17 cellular contexts compared by ENCODE assay signal in genomic region chr1:54850737-54851136, GRCh38. TPM values are rescaled to one million over a fixed set of nuclear protein-coding genes. Genes with fewer than 3 reads are reported as not detected.
DNase-seq lines count a peak whose midpoint lies in the region; ATAC-seq, FAIRE-seq and TF ChIP-seq lines count a peak whose summit lies in the region.
"Had no signal": no experiment of that assay in that cellular context is flagged by ENCODE, and none has a peak within 500 bp of the region (broad histone marks: within the 10 kb centered on the region; RNA-seq: fewer than 3 reads in every experiment).

No MANE protein-coding gene starts in this region.

- ATAC-seq in HepG2: no peak
- no peak for ATAC-seq in right lobe of liver
- ATAC-seq in aorta (ENCODE audit: low FRiP score): peak; percentile 55
- ATAC-seq in GM23338: no peak
- ATAC-seq in HG03469 (IDR thresholded peaks at IDR 0.05; ENCODE audit: unreplicated experiment): no peak
- ATAC-seq: foreskin keratinocyte had no signal

- peaks cover 40% of the 10 kb centered on the region; the same call in 1 of the 2 replicates for H3F3A ChIP-seq in GM23338 (replicated peaks; ENCODE audit: low read depth)

- no peaks in the 10 kb centered on the region for H3K9me2 ChIP-seq in GM23338 (ENCODE audit: insufficient read depth)

- WGBS in HepG2 (ENCODE audit: low lambda C conversion rate): 96% methylated on average over 9 of the region's 9 CpGs
- 72% methylated on average over 8 of the region's 9 CpGs for WGBS in right lobe of liver (ENCODE audit: insufficient coverage, low coverage, low lambda C conversion rate, missing lambda C conversion rate)
- WGBS in aorta, 2 donors: 76 to 77% methylated on average over 9 of the region's 9 CpGs

- peaks cover 4% of the 10 kb centered on the region for H3K27me3 Mint-ChIP-seq in GM23338 (ENCODE audit: insufficient read depth, low read depth, poor library complexity)

- no peaks in the 10 kb centered on the region for H3K4me1 Mint-ChIP-seq in GM23338
- H3K4me1 Mint-ChIP-seq: H9 had no signal

- TF ChIP-seq POLR2A in HepG2 (IDR thresholded peaks at IDR 0.05; ENCODE audit: insufficient read depth in 1 of 2, low read depth in 2 of 2, low read length in 2 of 2) (peak in 1 of 2 experiments; percentile 45; a peak in 1 of 4 replicates), right lobe of liver (IDR thresholded peaks at IDR 0.05) (no peak)

- TF ChIP-seq CTCF in HepG2 (CRISPR knock-in tag; IDR thresholded peaks at IDR 0.05): no peak
- no peak for TF ChIP-seq CTCF in right lobe of liver (IDR thresholded peaks at IDR 0.05)
- no peak for TF ChIP-seq CTCF in kidney epithelial cell (IDR thresholded peaks at IDR 0.05; ENCODE audit: insufficient read depth, low read length, poor library complexity, severe bottlenecking)
- no peak for TF ChIP-seq CTCF in GM23338 (conservative IDR thresholded peaks at IDR 0.05; ENCODE audit: low read depth in 2 of 2)

- H3K36me3 ChIP-seq in HepG2 (replicated peaks in 1 of 2; ENCODE audit: control insufficient read depth in 1 of 2, insufficient read depth in 2 of 2, low read length in 2 of 2) (peaks cover 55 to 63% of the 10 kb centered on the region in 2 experiments), right lobe of liver (peaks cover 4 to 74% (median 36%) of the 10 kb centered on the region in 4 donors), kidney epithelial cell (ENCODE audit: control insufficient read depth, insufficient read depth, low read length) (peaks cover 9% of the 10 kb centered on the region), aorta (ENCODE audit: control insufficient read depth in 1 of 2, insufficient read depth in 2 of 2, low read length in 1 of 2) (peaks cover 0 to 3% of the 10 kb centered on the region in 2 donors), GM23338 (ENCODE audit: insufficient read depth) (peaks cover 57% of the 10 kb centered on the region)

- TF ChIP-seq EP300 in HepG2 (IDR thresholded peaks at IDR 0.05; ENCODE audit: low read depth in 2 of 2, low read length in 2 of 2) (no peak), HepG2 (CRISPR knock-in tag; IDR thresholded peaks at IDR 0.05; ENCODE audit: borderline replicate concordance) (no peak)

- H3K4me2 ChIP-seq in HepG2 (ENCODE audit: low read depth, low read length) (no peak overlapping the region), GM23338 (no peak overlapping the region)

- H3K9me3 ChIP-seq in HepG2 (ENCODE audit: low read length) (no peaks in the 10 kb centered on the region), right lobe of liver (no peaks in the 10 kb centered on the region), aorta (ENCODE audit: control insufficient read depth, low read length) (no peaks in the 10 kb centered on the region)

- DNase-seq in HepG2 (ENCODE audit: low spot score) (no peak), right lobe of liver (no peak), astrocyte of the hippocampus (ENCODE audit: low read depth, low spot score) (peak; percentile 82), kidney epithelial cell (ENCODE audit: low read depth) (peak; percentile 61), aorta (peak in 1 of 2 donors; percentile 61), GM23338 (ENCODE audit: low spot score) (no peak), NCI-H2196 treated with DMSO at 0.1 percent for 48 hours (lab: John Stamatoyannopoulos, UW; ENCODE audit: unreplicated experiment) (no peak)
- DNase-seq: activated CD8-positive, alpha-beta memory T cell treated with anti-CD3 and anti-CD28 coated beads, Interleukin-2, amount 50 U/mL, for 4 hours; amniotic stem cell; foreskin keratinocyte; H9; NCI-H146; OCI-M1 had no signal

- H3K4me1 ChIP-seq in HepG2 (ENCODE audit: insufficient read depth, low read length): peaks cover 2% of the 10 kb centered on the region
- H3K4me1 ChIP-seq in right lobe of liver: peaks cover 0 to 32% (median 13%) of the 10 kb centered on the region in 4 donors
- no peaks in the 10 kb centered on the region for H3K4me1 ChIP-seq in aorta (ENCODE audit: control insufficient read depth in 1 of 2, insufficient read depth in 2 of 2, low read length in 2 of 2)
- no peaks in the 10 kb centered on the region for H3K4me1 ChIP-seq in GM23338 (ENCODE audit: insufficient read depth)
- H3K4me1 ChIP-seq: foreskin keratinocyte had no signal

- CTCF ChIA-PET in HepG2 (lab: Yijun Ruan, JAX; ENCODE audit: low intra/inter-chr PET ratio, low total read pairs): no interaction called here

- H3K79me2 ChIP-seq in HepG2 (ENCODE audit: insufficient read depth, low read length) (no peaks in the 10 kb centered on the region), GM23338 (replicated peaks; ENCODE audit: insufficient read depth) (no peaks in the 10 kb centered on the region)

- no TSS peak for BruUV-seq in HepG2 (replicated peaks; lab: Mats Ljungman, UMichigan)

- H3K36me3 Mint-ChIP-seq in GM23338 (ENCODE audit: low read depth): peaks cover 76% of the 10 kb centered on the region

- no peak for FAIRE-seq in HepG2 (lab: Jason Lieb, UNC)
- FAIRE-seq: A204.1, urothelium cell line had no signal

- in situ Hi-C loops in HepG2 (cut with HindIII; ENCODE audit: extremely low pct_ligation_motif_present, low pct_unique_long_range_greater_than_20kb): no loop called here

- H4K20me1 ChIP-seq in HepG2 (ENCODE audit: insufficient read depth, low read length): peaks cover 44% of the 10 kb centered on the region
- H4K20me1 ChIP-seq in GM23338 (replicated peaks; ENCODE audit: insufficient read depth): peaks cover 34% of the 10 kb centered on the region

- TF ChIP-seq RAD21 in HepG2 (CRISPR knock-in tag; IDR thresholded peaks at IDR 0.05): no peak

- POLR2A ChIA-PET in HepG2 (lab: Yijun Ruan, JAX): interaction anchor here (0.7 to 6.6 kb wide), 6 partner anchors 8 to 171 kb away, joined by 3 to 52 read pairs (median 16); partner anchors contain the start of gene DHCR24

- no peaks in the 10 kb centered on the region for H3K27me3 ChIP-seq in HepG2 (ENCODE audit: control insufficient read depth in 1 of 2, insufficient read depth in 2 of 2, low read length in 2 of 2)
- H3K27me3 ChIP-seq in right lobe of liver: no peaks in the 10 kb centered on the region
- no peaks in the 10 kb centered on the region for H3K27me3 ChIP-seq in kidney epithelial cell (ENCODE audit: control insufficient read depth, insufficient read depth, low read length)
- H3K27me3 ChIP-seq in aorta (ENCODE audit: control insufficient read depth in 1 of 2, insufficient read depth in 2 of 2, low read length in 1 of 2): no peaks in the 10 kb centered on the region
- H3K27me3 ChIP-seq in GM23338 (ENCODE audit: insufficient read depth): no peaks in the 10 kb centered on the region
- H3K27me3 ChIP-seq: foreskin keratinocyte had no signal

- intact Hi-C loops in HepG2 (cut with micrococcal nuclease; ENCODE audit: unreplicated experiment) (no loop called here), right lobe of liver (cut with DNase I) (no loop called here), aorta (cut with DNase I) (no loop called here)

- H3K27ac ChIP-seq in HepG2 (ENCODE audit: extremely low read length, insufficient read depth, low read length): no peak overlapping the region
- H3K27ac ChIP-seq in right lobe of liver: no peak overlapping the region
- H3K27ac ChIP-seq in aorta (ENCODE audit: low read depth in 1 of 2, low read length in 2 of 2): no peak overlapping the region
- H3K27ac ChIP-seq in GM23338 (ENCODE audit: low read depth): no peak overlapping the region
- H3K27ac ChIP-seq: foreskin keratinocyte had no signal

- H3K27ac Mint-ChIP-seq in GM23338: no peak overlapping the region

- H3K9me3 Mint-ChIP-seq in GM23338: no peaks in the 10 kb centered on the region; the same call in 2 of the 3 replicates
- H3K9me3 Mint-ChIP-seq: H9 had no signal

- no peak overlapping the region for H2AFZ ChIP-seq in HepG2 (ENCODE audit: low read length)
- no peak overlapping the region for H2AFZ ChIP-seq in GM23338

- no peak overlapping the region for H3K9ac ChIP-seq in HepG2 (ENCODE audit: insufficient read depth, low read depth, low read length)

- H3K4me3 ChIP-seq in HepG2 (replicated peaks in 1 of 3; ENCODE audit: insufficient read depth in 1 of 3, low read depth in 2 of 3, low read length in 3 of 3) (no peak overlapping the region), right lobe of liver (no peak overlapping the region), kidney epithelial cell (ENCODE audit: low read depth, low read length) (no peak overlapping the region), aorta (ENCODE audit: low read length in 2 of 2) (no peak overlapping the region), GM23338 (no peak overlapping the region)

- H3K4me3 Mint-ChIP-seq in GM23338: no peak overlapping the region
- H3K4me3 Mint-ChIP-seq: H9 had no signal

RNA-seq across cellular contexts. Expression of gene DHCR24, which starts 36.3 kb away (rescaled TPM):
- total RNA-seq in HepG2 (2016; rRNA removed; fragmentation: Illumina TruSeq; extraction: Trizol) (250 and 448 TPM in 2 replicates), right lobe of liver (1,000 to 10,000 TPM in 1 of 6 experiments, 100 to 1,000 TPM in 5; 319 to 1,976 (median 596) TPM), kidney epithelial cell (128 and 140 TPM in 2 replicates), aorta (10 to 100 TPM; 26.6 to 29.6 TPM)
- 49.9 and 51.0 TPM in 2 replicates for total RNA-seq in HepG2 (2016; cell fraction: cytosol; rRNA removed; fragmentation: Illumina TruSeq; extraction: Trizol; ENCODE audit: low read depth)
- 228 and 439 TPM in 2 replicates for total RNA-seq in HepG2 (2016; cell fraction: insoluble cytoplasmic fraction; rRNA removed; fragmentation: Illumina TruSeq; extraction: Trizol)
- total RNA-seq in HepG2 (2016; cell fraction: membrane; rRNA removed; fragmentation: Illumina TruSeq; extraction: Trizol): 153 and 157 TPM in 2 replicates
- total RNA-seq in HepG2 (2016; cell fraction: nucleus; rRNA removed; fragmentation: Illumina TruSeq; extraction: Trizol): 410 and 468 TPM in 2 replicates
- polyA plus RNA-seq in HepG2 (2011; rRNA removed) (374 and 484 TPM in 2 replicates), aorta (1 to 10 TPM; 5.1 to 5.4 TPM), GM23338 (2016; fragmentation: Nextera tagmentation; extraction: Ambion mirVana) (124 and 128 TPM in 2 replicates)
- 348 and 453 TPM in 2 replicates for polyA plus RNA-seq in HepG2 (2011; cell fraction: cytosol; rRNA removed)
- 376 and 486 TPM in 2 replicates for polyA plus RNA-seq in HepG2 (2011; cell fraction: nucleus; rRNA removed)
- polyA plus RNA-seq in HepG2 (2012): 453 and 672 TPM in 2 replicates
- polyA plus RNA-seq in HepG2 (2016; cell fraction: cytosol; fragmentation: Illumina TruSeq; extraction: Trizol; ENCODE audit: low read depth): 36.9 and 39.3 TPM in 2 replicates
- 202 and 215 TPM in 2 replicates for polyA plus RNA-seq in HepG2 (2016; cell fraction: insoluble cytoplasmic fraction; fragmentation: Illumina TruSeq; extraction: Trizol; ENCODE audit: low read depth)
- polyA plus RNA-seq in HepG2 (2016; cell fraction: membrane; fragmentation: Illumina TruSeq; extraction: Trizol; ENCODE audit: low read depth): 86.7 and 89.8 TPM in 2 replicates
- polyA plus RNA-seq in HepG2 (2016; cell fraction: nucleus; fragmentation: Illumina TruSeq; extraction: Trizol; ENCODE audit: insufficient read depth, low read depth): 516 and 527 TPM in 2 replicates
- 777 and 2,246 TPM in 2 replicates for polyA minus RNA-seq in HepG2 (2011; rRNA and poly(A)+ RNA removed; ENCODE audit: low replicate concordance)
- polyA minus RNA-seq in HepG2 (2011; cell fraction: cytosol; rRNA and poly(A)+ RNA removed): 316 and 502 TPM in 2 replicates
- polyA minus RNA-seq in HepG2 (2011; cell fraction: nucleus; rRNA and poly(A)+ RNA removed): 197 and 218 TPM in 2 replicates
- total RNA-seq in GM23338 (2014; rRNA removed; shearing (Covaris generic)): 453 and 530 TPM in 2 replicates

RNA-seq across cellular contexts. Expression of gene TTC22, which starts 49.6 kb away (rescaled TPM):
- total RNA-seq in HepG2 (2016; rRNA removed; fragmentation: Illumina TruSeq; extraction: Trizol): not detected in 2 replicates
- not detected in 2 replicates for total RNA-seq in HepG2 (2016; cell fraction: cytosol; rRNA removed; fragmentation: Illumina TruSeq; extraction: Trizol; ENCODE audit: low read depth)
- not detected in 2 replicates for total RNA-seq in HepG2 (2016; cell fraction: insoluble cytoplasmic fraction; rRNA removed; fragmentation: Illumina TruSeq; extraction: Trizol)
- total RNA-seq in HepG2 (2016; cell fraction: membrane; rRNA removed; fragmentation: Illumina TruSeq; extraction: Trizol): not detected in 2 replicates
- not detected in 2 replicates for total RNA-seq in HepG2 (2016; cell fraction: nucleus; rRNA removed; fragmentation: Illumina TruSeq; extraction: Trizol)
- polyA plus RNA-seq in HepG2 (2011; rRNA removed): not detected in 2 replicates
- not detected in 2 replicates for polyA plus RNA-seq in HepG2 (2011; cell fraction: cytosol; rRNA removed)
- not detected in 2 replicates for polyA plus RNA-seq in HepG2 (2011; cell fraction: nucleus; rRNA removed)
- not detected in 2 replicates for polyA plus RNA-seq in HepG2 (2012)
- not detected in 2 replicates for polyA plus RNA-seq in HepG2 (2016; cell fraction: cytosol; fragmentation: Illumina TruSeq; extraction: Trizol; ENCODE audit: low read depth)
- polyA plus RNA-seq in HepG2 (2016; cell fraction: insoluble cytoplasmic fraction; fragmentation: Illumina TruSeq; extraction: Trizol; ENCODE audit: low read depth): not detected in 2 replicates
- not detected in 2 replicates for polyA plus RNA-seq in HepG2 (2016; cell fraction: membrane; fragmentation: Illumina TruSeq; extraction: Trizol; ENCODE audit: low read depth)
- not detected in 2 replicates for polyA plus RNA-seq in HepG2 (2016; cell fraction: nucleus; fragmentation: Illumina TruSeq; extraction: Trizol; ENCODE audit: insufficient read depth, low read depth)
- polyA minus RNA-seq in HepG2 (2011; rRNA and poly(A)+ RNA removed; ENCODE audit: low replicate concordance): 0.05 TPM in 1 of 2 replicates, not detected in the other
- 1.1 TPM in 1 of 2 replicates, not detected in the other for polyA minus RNA-seq in HepG2 (2011; cell fraction: cytosol; rRNA and poly(A)+ RNA removed)
- not detected in 2 replicates for polyA minus RNA-seq in HepG2 (2011; cell fraction: nucleus; rRNA and poly(A)+ RNA removed)
- total RNA-seq in right lobe of liver: 1 to 10 TPM; 2.7 to 8.9 (median 4.7) TPM
- 5.3 and 5.7 TPM in 2 replicates for total RNA-seq in kidney epithelial cell
- total RNA-seq in aorta: under 1 TPM in 1 of 2 donors, not detected in 1; 0.27 TPM
- polyA plus RNA-seq in aorta: 1 to 10 TPM in 1 of 2 donors, under 1 TPM in 1; 0.20 to 3.9 TPM
- 1.7 and 2.5 TPM in 2 replicates for total RNA-seq in GM23338 (2014; rRNA removed; shearing (Covaris generic))
- polyA plus RNA-seq in GM23338 (2016; fragmentation: Nextera tagmentation; extraction: Ambion mirVana): 0.85 and 1.2 TPM in 2 replicates
- total RNA-seq: pulmonary artery endothelial cell had no signal

Comparison
In these comparisons a context has a peak if more than half of its experiments do, and no peak if none do; other contexts are left out.
1. DNase-seq: peak in astrocyte of the hippocampus (single experiment) and kidney epithelial cell (single experiment); none in HepG2 (single experiment), right lobe of liver (0 of 3), GM23338 (single experiment) and NCI-H2196 treated with DMSO at 0.1 percent for 48 hours (single experiment).